In genomic region chr5:78482948-78483347, GRCh38 we compare ENCODE assay signal across 20 cellular contexts.
DNase-seq lines count a peak whose midpoint lies in the region; ATAC-seq and TF ChIP-seq lines count a peak whose summit lies in the region.
"Had no signal": no experiment of that assay in that cellular context is flagged by ENCODE, and none has a peak within 500 bp of the region (broad histone marks: within the 10 kb centered on the region; RNA-seq: fewer than 3 reads in every experiment).

No MANE protein-coding gene starts in this region.

- H3K36me3 ChIP-seq in neutrophil (no peaks in the 10 kb centered on the region), vagina (peaks cover 0 to 2% of the 10 kb centered on the region in 2 donors)

- H3K4me3 ChIP-seq in neutrophil (ENCODE audit: low read depth in 1 of 2, low read length in 1 of 2) = peak overlapping the region; percentile 26 to 47
- H3K4me3 ChIP-seq in vagina = no peak overlapping the region
- H3K4me3 ChIP-seq: A549, SK-N-MC had no signal

- peaks cover 10 to 16% of the 10 kb centered on the region in 2 donors for H3K4me1 Mint-ChIP-seq in natural killer cell treated with Interleukin-12 subunit alpha and Interleukin-12 subunit beta and Interleukin-15 and Interleukin-18, amount 100 ng/mL, for 72 hours (ENCODE audit: low read depth in 2 of 2)
- H3K4me1 Mint-ChIP-seq in natural killer cell = peaks cover 9 to 14% of the 10 kb centered on the region in 2 donors

- TF ChIP-seq POLR2A in vagina (IDR thresholded peaks at IDR 0.05) = no peak

- H3K9me3 Mint-ChIP-seq in natural killer cell treated with Interleukin-12 subunit alpha and Interleukin-12 subunit beta and Interleukin-15 and Interleukin-18, amount 100 ng/mL, for 72 hours = no peaks in the 10 kb centered on the region
- H3K9me3 Mint-ChIP-seq in natural killer cell = no peaks in the 10 kb centered on the region
- H3K9me3 Mint-ChIP-seq: CD14-positive monocyte, IgD-negative memory B cell had no signal

- no peak for TF ChIP-seq CTCF in natural killer cell (IDR thresholded peaks at IDR 0.05)
- no peak for TF ChIP-seq CTCF in neutrophil (IDR thresholded peaks at IDR 0.05)
- no peak for TF ChIP-seq CTCF in vagina (IDR thresholded peaks at IDR 0.05)

- no peaks in the 10 kb centered on the region for H3K36me3 Mint-ChIP-seq in natural killer cell treated with Interleukin-12 subunit alpha and Interleukin-12 subunit beta and Interleukin-15 and Interleukin-18, amount 100 ng/mL, for 72 hours
- no peaks in the 10 kb centered on the region for H3K36me3 Mint-ChIP-seq in natural killer cell

- peak overlapping the region; percentile 84 for H3K27ac ChIP-seq in neutrophil
- peak overlapping the region; percentile 2 for H3K27ac ChIP-seq in vagina
- H3K27ac ChIP-seq: SK-N-MC had no signal

- H3K4me3 Mint-ChIP-seq in natural killer cell treated with Interleukin-12 subunit alpha and Interleukin-12 subunit beta and Interleukin-15 and Interleukin-18, amount 100 ng/mL, for 72 hours = no peak overlapping the region
- H3K4me3 Mint-ChIP-seq in natural killer cell = no peak overlapping the region

- DNase-seq in natural killer cell treated with Interleukin-12 subunit alpha and Interleukin-12 subunit beta and Interleukin-15 and Interleukin-18, amount 100 ng/mL, for 72 hours (ENCODE audit: low spot score) = no peak
- DNase-seq in natural killer cell (no peak), astrocyte of the hippocampus (ENCODE audit: low read depth, low spot score) (peak; percentile 29), vagina (ENCODE audit: extremely low spot score in 2 of 2) (no peak), NCI-H510A treated with DMSO at 0.1 percent for 48 hours (lab: John Stamatoyannopoulos, UW) (no peak)
- no peak for DNase-seq in activated T-cell treated with anti-CD3 and anti-CD28 coated beads, Interleukin-2, amount 50 U/mL, for 1 hour
- DNase-seq: COR-L47, DMS153, H7, NCI-H1417, NCI-H2107, NCI-H2227 treated with DMSO at 0.1 percent for 48 hours, NCI-H524 treated with DMSO at 0.1 percent for 48 hours, Right ventricle myocardium superior had no signal

- intact Hi-C loops in natural killer cell (cut with micrococcal nuclease) = no loop called here
- intact Hi-C loops in vagina (cut with DNase I) = no loop called here

- H3K27me3 Mint-ChIP-seq in natural killer cell treated with Interleukin-12 subunit alpha and Interleukin-12 subunit beta and Interleukin-15 and Interleukin-18, amount 100 ng/mL, for 72 hours = no peaks in the 10 kb centered on the region
- H3K27me3 Mint-ChIP-seq in natural killer cell (ENCODE audit: low read depth in 2 of 2) = no peaks in the 10 kb centered on the region
- H3K27me3 Mint-ChIP-seq: IgD-negative memory B cell had no signal

- H3K27ac Mint-ChIP-seq in natural killer cell treated with Interleukin-12 subunit alpha and Interleukin-12 subunit beta and Interleukin-15 and Interleukin-18, amount 100 ng/mL, for 72 hours = peak overlapping the region; percentile 58 to 71
- no peak overlapping the region for H3K27ac Mint-ChIP-seq in natural killer cell

- H3K27me3 ChIP-seq in neutrophil = no peaks in the 10 kb centered on the region
- no peaks in the 10 kb centered on the region for H3K27me3 ChIP-seq in vagina

- no peak for ATAC-seq in natural killer cell treated with Interleukin-12 subunit alpha and Interleukin-12 subunit beta and Interleukin-15 and Interleukin-18, amount 100 ng/mL, for 72 hours
- ATAC-seq in natural killer cell (no peak), HG03139 (IDR thresholded peaks at IDR 0.05; ENCODE audit: unreplicated experiment) (no peak)

- H3K4me1 ChIP-seq in neutrophil (ENCODE audit: control insufficient read depth in 1 of 2, insufficient read depth in 1 of 2, low read depth in 1 of 2, low read length in 1 of 2) (peaks cover 42 to 55% of the 10 kb centered on the region in 2 experiments), vagina (peaks cover 15% of the 10 kb centered on the region)

- no peaks in the 10 kb centered on the region for H3K9me3 ChIP-seq in neutrophil
- H3K9me3 ChIP-seq in vagina = no peaks in the 10 kb centered on the region
- H3K9me3 ChIP-seq: A549 had no signal

Comparison
In these comparisons a context has a peak if more than half of its experiments do, and no peak if none do; other contexts are left out.
1. H3K27ac Mint-ChIP-seq: peak in natural killer cell treated with Interleukin-12 subunit alpha and Interleukin-12 subunit beta and Interleukin-15 and Interleukin-18, amount 100 ng/mL, for 72 hours (2 of 2); none in natural killer cell (0 of 2).
2. H3K4me3 ChIP-seq: peak in neutrophil (2 of 2); none in vagina (0 of 2).